Comparison of ENCODE assay signal across 12 cellular contexts in the genomic region with DNA sequence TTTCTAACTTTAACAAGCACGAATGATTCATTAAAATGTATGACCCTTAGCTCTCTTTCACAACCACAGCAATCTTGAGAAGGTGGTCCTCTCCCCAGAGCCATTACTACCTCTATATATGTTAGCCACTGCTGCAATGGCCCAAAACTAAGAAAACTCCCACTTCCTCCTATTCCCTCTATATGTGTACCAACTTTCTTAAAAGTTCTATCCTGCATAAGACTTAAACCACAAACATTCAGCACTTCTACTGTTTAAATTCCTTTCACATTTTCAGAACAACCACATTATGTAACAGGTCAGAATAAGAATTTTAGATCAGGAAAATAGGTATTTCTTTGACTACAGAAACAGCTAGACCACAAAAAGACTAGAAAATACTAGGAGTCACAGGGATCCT. TPM values are rescaled to one million over a fixed set of nuclear protein-coding genes. Genes with fewer than 3 reads are reported as not detected.
DNase-seq lines count a peak whose midpoint lies in the region; ATAC-seq and TF ChIP-seq lines count a peak whose summit lies in the region.
"Had no signal": no experiment of that assay in that cellular context is flagged by ENCODE, and none has a peak within 500 bp of the region (broad histone marks: within the 10 kb centered on the region; RNA-seq: fewer than 3 reads in every experiment).

No MANE protein-coding gene starts in this region.

- no peaks in the 10 kb centered on the region for H3K27me3 Mint-ChIP-seq in stimulated activated memory B cell treated with anti-CD40 and anti-IgM and Interleukin-4, amounts not matched to agents 10 μg/mL and 1 μg/mL and 100 μg/mL, for 72 hours

- H3K4me3 Mint-ChIP-seq in stimulated activated memory B cell treated with anti-CD40 and anti-IgM and Interleukin-4, amounts not matched to agents 10 μg/mL and 1 μg/mL and 100 μg/mL, for 72 hours, result no peak overlapping the region
- H3K4me3 Mint-ChIP-seq: immature natural killer cell had no signal

- H3K4me3 ChIP-seq in fibroblast of the aortic adventitia (ENCODE audit: low read depth, low read length), result no peak overlapping the region

- peaks cover 25% of the 10 kb centered on the region for H3K36me3 Mint-ChIP-seq in stimulated activated memory B cell treated with anti-CD40 and anti-IgM and Interleukin-4, amounts not matched to agents 10 μg/mL and 1 μg/mL and 100 μg/mL, for 72 hours

- ATAC-seq in GM21423 (IDR thresholded peaks at IDR 0.05; ENCODE audit: unreplicated experiment) (peak; percentile 42), HG02588 (IDR thresholded peaks at IDR 0.05; ENCODE audit: unreplicated experiment) (no peak)
- no peak for ATAC-seq in stimulated activated memory B cell treated with anti-CD40 and anti-IgM and Interleukin-4, amounts not matched to agents 10 μg/mL and 1 μg/mL and 100 μg/mL, for 72 hours
- ATAC-seq: HepG2 had no signal

- DNase-seq in CD1c-positive myeloid dendritic cell (ENCODE audit: extremely low spot score) (peak; percentile 28), RPMI7951 (ENCODE audit: low read depth) (peak; percentile 48), fibroblast of the aortic adventitia (ENCODE audit: low read depth) (peak; percentile 66), Ammon's horn (ENCODE audit: low spot score) (no peak), caudate nucleus (lab: John Stamatoyannopoulos, UW) (no peak)
- DNase-seq: immature natural killer cell, NCI-H2227 treated with DMSO at 0.1 percent for 48 hours had no signal

- no peak for TF ChIP-seq CTCF in fibroblast of the aortic adventitia (IDR thresholded peaks at IDR 0.05; ENCODE audit: insufficient read depth, low read length)

- no peak overlapping the region for H3K27ac ChIP-seq in caudate nucleus (ENCODE audit: low read depth, low read length)

- H3K4me1 Mint-ChIP-seq in stimulated activated memory B cell treated with anti-CD40 and anti-IgM and Interleukin-4, amounts not matched to agents 10 μg/mL and 1 μg/mL and 100 μg/mL, for 72 hours, result peaks cover 21% of the 10 kb centered on the region

- H3K9me3 Mint-ChIP-seq in stimulated activated memory B cell treated with anti-CD40 and anti-IgM and Interleukin-4, amounts not matched to agents 10 μg/mL and 1 μg/mL and 100 μg/mL, for 72 hours, result no peaks in the 10 kb centered on the region
- H3K9me3 Mint-ChIP-seq: immature natural killer cell had no signal

- no peak overlapping the region for H3K27ac Mint-ChIP-seq in stimulated activated memory B cell treated with anti-CD40 and anti-IgM and Interleukin-4, amounts not matched to agents 10 μg/mL and 1 μg/mL and 100 μg/mL, for 72 hours

RNA-seq across cellular contexts. Expression of a gene that starts 36.2 kb away (rescaled TPM):
- 18.3 and 25.8 TPM in 2 replicates for total RNA-seq in RPMI7951 (2014; rRNA removed; shearing (Covaris generic))
- 12.8 and 31.9 TPM in 2 replicates for total RNA-seq in fibroblast of the aortic adventitia (ENCODE audit: low replicate concordance)

RNA-seq across cellular contexts. Expression of a gene that starts 57.0 kb away (rescaled TPM):
- not detected in 2 replicates for total RNA-seq in RPMI7951 (2014; rRNA removed; shearing (Covaris generic))
- total RNA-seq in fibroblast of the aortic adventitia (ENCODE audit: low replicate concordance), result not detected in 2 replicates
- total RNA-seq: HepG2; T-helper 2 cell treated with Interferon-gamma antibody and Interleukin-4, amounts not matched to agents 100 ng/mL and 5 ng/mL, for 36 hours had no signal

Comparison
In these comparisons a context has a peak if more than half of its experiments do, and no peak if none do; other contexts are left out.
1. DNase-seq: peak in CD1c-positive myeloid dendritic cell (single experiment), RPMI7951 (single experiment) and fibroblast of the aortic adventitia (single experiment); none in Ammon's horn (single experiment) and caudate nucleus (0 of 61).